Comparison of ENCODE assay signal across 11 cellular contexts in genomic region chr19:42352216-42352892, GRCh38. TPM values are rescaled to one million over a fixed set of nuclear protein-coding genes. Genes with fewer than 3 reads are reported as not detected.
DNase-seq lines count a peak whose midpoint lies in the region; ATAC-seq and TF ChIP-seq lines count a peak whose summit lies in the region.
"Had no signal": no experiment of that assay in that cellular context is flagged by ENCODE, and none has a peak within 500 bp of the region (broad histone marks: within the 10 kb centered on the region; RNA-seq: fewer than 3 reads in every experiment).

No MANE protein-coding gene starts in this region.

- POLR2A ChIA-PET in PC-9 (lab: Charles Lee; ENCODE audit: unreplicated experiment) = no interaction called here

- CTCF ChIA-PET in PC-9 (lab: Charles Lee) = no interaction called here

- H3K36me3 ChIP-seq in Karpas-422 (ENCODE audit: insufficient read depth, low read length) (no peaks in the 10 kb centered on the region), PC-9 (ENCODE audit: low read depth) (no peaks in the 10 kb centered on the region; the same call in 1 of the 2 replicates)

- H3K4me1 Mint-ChIP-seq in natural killer cell = peaks cover 0 to 5% of the 10 kb centered on the region in 2 donors

- no peak overlapping the region for H3K9ac ChIP-seq in Karpas-422 (ENCODE audit: low read length)

- ATAC-seq in natural killer cell = peak; percentile 5 to 58 (median 34)
- ATAC-seq in GM18870 (IDR thresholded peaks at IDR 0.05; ENCODE audit: unreplicated experiment) = no peak

- BruUV-seq in PC-9 (replicated peaks; lab: Mats Ljungman, UMichigan) = no TSS peak

- H3K27ac ChIP-seq in Karpas-422 (ENCODE audit: low read length) = no peak overlapping the region
- H3K27ac ChIP-seq in PC-9 = no peak overlapping the region
- H3K27ac ChIP-seq: thyroid gland, VCaP had no signal

- H3K27me3 Mint-ChIP-seq in natural killer cell (ENCODE audit: low read depth in 2 of 2) = no peaks in the 10 kb centered on the region

- H3K4me3 ChIP-seq in Karpas-422 (ENCODE audit: low read length) (no peak overlapping the region), PC-9 (no peak overlapping the region)
- H3K4me3 ChIP-seq: thyroid gland had no signal

- TF ChIP-seq CTCF in natural killer cell (IDR thresholded peaks at IDR 0.05) (no peak), PC-9 (conservative IDR thresholded peaks at IDR 0.05) (no peak)

- DNase-seq in ELR (ENCODE audit: low read depth) = peak; percentile 19
- peak; percentile 87 for DNase-seq in Karpas-422
- peak in 47 of 56 donors; percentile 10 to 88 (median 67) for DNase-seq in amygdala (lab: John Stamatoyannopoulos, UW)
- no peak for DNase-seq in natural killer cell
- DNase-seq in PC-9 = no peak
- no peak for DNase-seq in mucosa of gallbladder (ENCODE audit: low spot score)
- no peak for DNase-seq in NCI-H128 (lab: John Stamatoyannopoulos, UW; ENCODE audit: unreplicated experiment)
- DNase-seq: NCI-H226, thyroid gland had no signal

- no peaks in the 10 kb centered on the region for H3K36me3 Mint-ChIP-seq in natural killer cell

- H3K27me3 ChIP-seq in Karpas-422 (ENCODE audit: low read length) (no peaks in the 10 kb centered on the region), PC-9 (ENCODE audit: insufficient read depth, low read depth) (no peaks in the 10 kb centered on the region)
- H3K27me3 ChIP-seq: thyroid gland had no signal

- H3K79me2 ChIP-seq in Karpas-422 (ENCODE audit: low read length) = no peaks in the 10 kb centered on the region
- no peaks in the 10 kb centered on the region for H3K79me2 ChIP-seq in PC-9 (ENCODE audit: low read depth)

- H3K4me1 ChIP-seq in Karpas-422 (ENCODE audit: low read length) (peaks cover 9% of the 10 kb centered on the region), PC-9 (replicated peaks; ENCODE audit: insufficient read depth) (no peaks in the 10 kb centered on the region)
- H3K4me1 ChIP-seq: thyroid gland had no signal

- H3K27ac Mint-ChIP-seq in natural killer cell = no peak overlapping the region

- H3K9me3 Mint-ChIP-seq in natural killer cell = no peaks in the 10 kb centered on the region

- H3K4me3 Mint-ChIP-seq in natural killer cell = no peak overlapping the region

- H3K9me3 ChIP-seq in Karpas-422 (ENCODE audit: low read length) = no peaks in the 10 kb centered on the region
- no peaks in the 10 kb centered on the region for H3K9me3 ChIP-seq in PC-9 (ENCODE audit: insufficient read depth, low read depth)
- H3K9me3 ChIP-seq: thyroid gland had no signal

- H2AFZ ChIP-seq in Karpas-422 (ENCODE audit: low read length) (no peak overlapping the region), PC-9 (no peak overlapping the region)

- no peaks in the 10 kb centered on the region for H4K20me1 ChIP-seq in Karpas-422 (ENCODE audit: insufficient read depth, low read depth, low read length)
- no peaks in the 10 kb centered on the region for H4K20me1 ChIP-seq in PC-9 (ENCODE audit: insufficient read depth)

- H3K4me2 ChIP-seq in Karpas-422 (ENCODE audit: low read depth, low read length, poor library complexity, severe bottlenecking) (no peak overlapping the region), PC-9 (no peak overlapping the region)

- H3F3A ChIP-seq in PC-9 (ENCODE audit: insufficient read depth, low read depth) = no peaks in the 10 kb centered on the region

- intact Hi-C loops in natural killer cell (cut with micrococcal nuclease) (no loop called here), PC-9 (cut with micrococcal nuclease; ENCODE audit: unreplicated experiment) (no loop called here)

- H3K9me2 ChIP-seq in Karpas-422 (replicated peaks; ENCODE audit: insufficient read depth, low read length) = no peaks in the 10 kb centered on the region
- no peaks in the 10 kb centered on the region for H3K9me2 ChIP-seq in PC-9 (ENCODE audit: insufficient read depth)

RNA-seq across cellular contexts. Expression of gene MEGF8, which starts 26.9 kb away (rescaled TPM):
- 6.5 and 15.9 TPM in 2 replicates for total RNA-seq in Karpas-422 (2014; rRNA removed; shearing (Covaris generic); ENCODE audit: low replicate concordance)
- total RNA-seq in natural killer cell = 10 to 100 TPM in 2 of 3 donors, 1 to 10 TPM in 1; 8.1 to 11.3 (median 10.5) TPM
- total RNA-seq in PC-9 (2021) = 40.6 and 49.0 TPM in 2 replicates
- 32.8 TPM for total RNA-seq in mucosa of gallbladder

RNA-seq across cellular contexts. Expression of gene CNFN, which starts 37.7 kb away (rescaled TPM):
- total RNA-seq in Karpas-422 (2014; rRNA removed; shearing (Covaris generic); ENCODE audit: low replicate concordance) = not detected in 2 replicates
- total RNA-seq in natural killer cell = 1 to 10 TPM in 1 of 3 donors, not detected in 2; 1.3 TPM
- total RNA-seq in PC-9 (2021) = 4.9 and 7.8 TPM in 2 replicates
- 1.9 TPM for total RNA-seq in mucosa of gallbladder

RNA-seq across cellular contexts. Expression of gene TMEM145, which starts 39.2 kb away (rescaled TPM):
- 18.7 and 30.5 TPM in 2 replicates for total RNA-seq in Karpas-422 (2014; rRNA removed; shearing (Covaris generic); ENCODE audit: low replicate concordance)
- not detected for total RNA-seq in natural killer cell
- total RNA-seq in PC-9 (2021) = 1.2 and 1.7 TPM in 2 replicates
- total RNA-seq in mucosa of gallbladder = 0.63 TPM

RNA-seq across cellular contexts. Expression of gene PAFAH1B3, which starts 49.9 kb away (rescaled TPM):
- 66.2 and 102 TPM in 2 replicates for total RNA-seq in Karpas-422 (2014; rRNA removed; shearing (Covaris generic); ENCODE audit: low replicate concordance)
- total RNA-seq in natural killer cell (1 to 10 TPM; 6.1 to 8.9 (median 7.9) TPM), PC-9 (2021) (70.2 and 90.1 TPM in 2 replicates), mucosa of gallbladder (28.6 TPM)

RNA-seq across cellular contexts. Expression of gene PRR19, which starts 50.4 kb away (rescaled TPM):
- 0.25 and 1.2 TPM in 2 replicates for total RNA-seq in Karpas-422 (2014; rRNA removed; shearing (Covaris generic); ENCODE audit: low replicate concordance)
- total RNA-seq in natural killer cell (not detected), PC-9 (2021) (0.85 and 1.1 TPM in 2 replicates), mucosa of gallbladder (0.75 TPM)

Comparison
In these comparisons a context has a peak if more than half of its experiments do, and no peak if none do; other contexts are left out.
1. DNase-seq: peak in ELR (single experiment), Karpas-422 (single experiment) and amygdala (47 of 56); none in natural killer cell (single experiment), PC-9 (0 of 2), mucosa of gallbladder (single experiment) and NCI-H128 (single experiment).